In the genomic region with DNA sequence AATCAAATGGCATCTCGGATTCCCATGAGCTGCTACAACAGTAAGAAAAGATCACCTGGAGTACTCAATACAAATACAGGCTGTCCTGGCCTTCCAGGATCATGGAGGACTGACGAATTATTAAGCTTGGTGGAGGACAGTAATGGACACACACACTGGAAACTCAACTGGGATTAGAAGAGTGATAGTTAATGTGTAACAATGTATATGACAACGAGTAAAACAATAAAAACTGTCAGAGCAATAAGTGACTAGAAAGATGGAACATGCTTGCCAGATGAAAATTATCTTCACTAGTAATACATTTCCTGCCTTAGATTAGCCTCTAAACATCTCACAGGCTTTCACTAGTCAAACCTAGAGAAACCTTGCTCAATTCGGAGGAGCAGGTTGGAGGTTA, we compare ENCODE assay signal across 8 cellular contexts. TPM values are rescaled to one million over a fixed set of nuclear protein-coding genes. Genes with fewer than 3 reads are reported as not detected.
"Had no signal": no experiment of that assay in that cellular context is flagged by ENCODE, and none has a peak within 500 bp of the region (broad histone marks: within the 10 kb centered on the region; RNA-seq: fewer than 3 reads in every experiment).

No MANE protein-coding gene starts in this region.

- ATAC-seq: HepG2, K562 had no signal

- H3K27ac ChIP-seq: HL-60 had no signal

- H3K4me3 ChIP-seq: K562 had no signal

- FAIRE-seq: HepG2, HTR-8/SVneo, K562 had no signal

- DNase-seq: IMR-90, KBM-7, KG1 had no signal

RNA-seq across cellular contexts. Expression of a gene that starts 49.2 kb away (rescaled TPM):
- total RNA-seq: HepG2, HT-29, IMR-90, K562 had no signal
